Comparison of ENCODE assay signal across 22 cellular contexts in genomic region chr16:83105279-83106077, GRCh38.
DNase-seq lines count a peak whose midpoint lies in the region; ATAC-seq, FAIRE-seq and TF ChIP-seq lines count a peak whose summit lies in the region.
"Had no signal": no experiment of that assay in that cellular context is flagged by ENCODE, and none has a peak within 500 bp of the region (broad histone marks: within the 10 kb centered on the region; RNA-seq: fewer than 3 reads in every experiment).

No MANE protein-coding gene starts in this region.

- H4K20me1 ChIP-seq in keratinocyte (ENCODE audit: control insufficient read depth, extremely low read depth, insufficient read depth, low read length) = no peaks in the 10 kb centered on the region

- ATAC-seq in RWPE2 (ENCODE audit: low read depth) (peak; percentile 48; the same call in 1 of the 3 replicates), HG03354 (IDR thresholded peaks at IDR 0.05; ENCODE audit: poor library complexity, severe bottlenecking, unreplicated experiment) (no peak), HG02884 (IDR thresholded peaks at IDR 0.05; ENCODE audit: unreplicated experiment) (no peak)
- ATAC-seq: GM23338, K562 had no signal

- dilution Hi-C loops in keratinocyte (cut with MboI; ENCODE audit: extremely low pct_ligation_motif_present, low sequenced_read_pairs) = no loop called here

- FAIRE-seq in HTR-8/SVneo (lab: Jason Lieb, UNC) (peak; percentile 87), keratinocyte (lab: Jason Lieb, UNC) (peak; percentile 99)
- FAIRE-seq: A204.1, G401.6, GM12891, GM19239, H54, K562 had no signal

- no peak for DNase-seq in HTR-8/SVneo (ENCODE audit: insufficient read length, low spot score)
- DNase-seq in RWPE2 (ENCODE audit: low spot score) = no peak
- peak; percentile 93 for DNase-seq in epithelial cell of esophagus (ENCODE audit: low read depth)
- peak; percentile 81 for DNase-seq in keratinocyte (ENCODE audit: low read depth, low spot score)
- DNase-seq in DMS79 (lab: John Stamatoyannopoulos, UW) = no peak
- DNase-seq: ACHN; BE2C; C1 segment of cervical spinal cord; CD4-positive, CD25-positive, alpha-beta regulatory T cell; CD8-positive, alpha-beta memory T cell; COR-L47; DMS 273 treated with DMSO at 0.1 percent for 48 hours; DMS53 had no signal

- TF ChIP-seq CTCF in RWPE2 (IDR thresholded peaks at IDR 0.05; ENCODE audit: poor library complexity, severe bottlenecking) (no peak), epithelial cell of esophagus (IDR thresholded peaks at IDR 0.05; ENCODE audit: insufficient read depth, low read depth, low read length, missing control alignments) (no peak), keratinocyte (optimal IDR thresholded peaks at IDR 0.05 in 1 of 3, IDR thresholded peaks at IDR 0.05 in 1 of 3, conservative IDR thresholded peaks at IDR 0.05 in 1 of 3; ENCODE audit: extremely low read depth in 1 of 3, insufficient read depth in 2 of 3, low read length in 3 of 3) (no peak)

- H3K9me1 ChIP-seq in keratinocyte (ENCODE audit: control insufficient read depth, extremely low read depth, insufficient read depth, low read length) = no peaks in the 10 kb centered on the region

- H3K4me3 ChIP-seq in RWPE2 (ENCODE audit: severe bottlenecking) (no peak overlapping the region), epithelial cell of esophagus (ENCODE audit: low read length) (no peak overlapping the region), keratinocyte (ENCODE audit: control insufficient read depth in 2 of 3, extremely low read depth in 1 of 3, insufficient read depth in 2 of 3, low read depth in 1 of 3, low read length in 3 of 3) (no peak overlapping the region)
- H3K4me3 ChIP-seq: GM23338, K562 had no signal

- peaks cover 5% of the 10 kb centered on the region for H3K9me3 ChIP-seq in RWPE2 (ENCODE audit: severe bottlenecking)
- no peaks in the 10 kb centered on the region for H3K9me3 ChIP-seq in keratinocyte (ENCODE audit: control insufficient read depth, low read depth, low read length)
- H3K9me3 ChIP-seq: BE2C had no signal

- no peaks in the 10 kb centered on the region for H3K79me2 ChIP-seq in keratinocyte (ENCODE audit: control insufficient read depth, insufficient read depth, low read length)

- peak overlapping the region; percentile 29 for H3K4me2 ChIP-seq in keratinocyte (ENCODE audit: control insufficient read depth, extremely low read depth, insufficient read depth, low read depth, low read length)
- H3K4me2 ChIP-seq: GM23338 had no signal

- H3K27me3 ChIP-seq in RWPE2 (ENCODE audit: insufficient read depth, poor library complexity, severe bottlenecking) (no peaks in the 10 kb centered on the region), keratinocyte (ENCODE audit: control insufficient read depth, extremely low read depth, insufficient read depth, low read length) (no peaks in the 10 kb centered on the region)
- H3K27me3 ChIP-seq: BE2C had no signal

- no peak overlapping the region for H3K27ac ChIP-seq in RWPE2 (ENCODE audit: poor library complexity, severe bottlenecking)
- H3K27ac ChIP-seq in keratinocyte (ENCODE audit: control insufficient read depth, insufficient read depth, low read length) = peak overlapping the region; percentile 61

- H3K4me1 ChIP-seq in RWPE2 (ENCODE audit: insufficient read depth, poor library complexity, severe bottlenecking) (peaks cover 13% of the 10 kb centered on the region), keratinocyte (ENCODE audit: control insufficient read depth, extremely low read depth, insufficient read depth, low read length) (peaks cover 25% of the 10 kb centered on the region)
- H3K4me1 ChIP-seq: BE2C had no signal

- H3K9ac ChIP-seq in keratinocyte (ENCODE audit: control insufficient read depth, extremely low read depth, insufficient read depth, low read length) = peak overlapping the region; percentile 24

- H3K36me3 ChIP-seq in RWPE2 (ENCODE audit: low read depth) (no peaks in the 10 kb centered on the region), keratinocyte (ENCODE audit: control insufficient read depth in 2 of 2, extremely low read depth in 1 of 2, insufficient read depth in 2 of 2, low read length in 2 of 2) (no peaks in the 10 kb centered on the region)
- H3K36me3 ChIP-seq: BE2C had no signal

- no peak overlapping the region for H2AFZ ChIP-seq in keratinocyte (ENCODE audit: control insufficient read depth, low read length)
- H2AFZ ChIP-seq: GM23338 had no signal

Comparison
In these comparisons a context has a peak if more than half of its experiments do, and no peak if none do; other contexts are left out.
1. DNase-seq: peak in epithelial cell of esophagus (single experiment) and keratinocyte (single experiment); none in HTR-8/SVneo (single experiment), RWPE2 (single experiment) and DMS79 (single experiment).